In genomic region chr6:142232206-142233044, GRCh38 we compare ENCODE assay signal across 1 cellular context.
TF ChIP-seq lines count a peak whose summit lies in the region.

No MANE protein-coding gene starts in this region.

TF ChIP-seq in HepG2, 621 proteins besides CTCF, POLR2A, EP300 and RAD21 (continued from another document and continues in another):
- TF ChIP-seq HBP1 (CRISPR knock-in tag; IDR thresholded peaks at IDR 0.05; ENCODE audit: low read depth), result peak; percentile 65; the same call in 1 of the 2 replicates
- peak; percentile 44 for TF ChIP-seq ZNF143 (CRISPR knock-in tag; IDR thresholded peaks at IDR 0.05)
- TF ChIP-seq ZBTB37 (CRISPR knock-in tag; IDR thresholded peaks at IDR 0.05), result peak; percentile 57; the same call in 1 of the 2 replicates
- TF ChIP-seq AKAP8 (CRISPR knock-in tag; IDR thresholded peaks at IDR 0.05), result peak; percentile 68; the same call in 1 of the 2 replicates
- TF ChIP-seq HOXA3 (CRISPR knock-in tag; IDR thresholded peaks at IDR 0.05), result peak; percentile 73
- TF ChIP-seq PPARG (CRISPR knock-in tag; conservative IDR thresholded peaks at IDR 0.05), result 0 out of 2 replicates have a peak, but pooled peaks have one; percentile 40
- peak; percentile 65; the same call in 1 of the 2 replicates for TF ChIP-seq ZNF264 (CRISPR knock-in tag; IDR thresholded peaks at IDR 0.05)
- peak; percentile 98 for TF ChIP-seq FOXK1 (CRISPR knock-in tag; IDR thresholded peaks at IDR 0.05; ENCODE audit: borderline replicate concordance, low read depth)
- TF ChIP-seq, protein P1, sequence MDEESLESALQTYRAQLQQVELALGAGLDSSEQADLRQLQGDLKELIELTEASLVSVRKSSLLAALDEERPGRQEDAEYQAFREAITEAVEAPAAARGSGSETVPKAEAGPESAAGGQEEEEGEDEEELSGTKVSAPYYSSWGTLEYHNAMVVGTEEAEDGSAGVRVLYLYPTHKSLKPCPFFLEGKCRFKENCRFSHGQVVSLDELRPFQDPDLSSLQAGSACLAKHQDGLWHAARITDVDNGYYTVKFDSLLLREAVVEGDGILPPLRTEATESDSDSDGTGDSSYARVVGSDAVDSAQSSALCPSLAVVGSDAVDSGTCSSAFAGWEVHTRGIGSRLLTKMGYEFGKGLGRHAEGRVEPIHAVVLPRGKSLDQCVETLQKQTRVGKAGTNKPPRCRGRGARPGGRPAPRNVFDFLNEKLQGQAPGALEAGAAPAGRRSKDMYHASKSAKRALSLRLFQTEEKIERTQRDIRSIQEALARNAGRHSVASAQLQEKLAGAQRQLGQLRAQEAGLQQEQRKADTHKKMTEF (CRISPR knock-in tag; IDR thresholded peaks at IDR 0.05), result peak; percentile 91
- peak; percentile 90 for TF ChIP-seq ZNF614 (CRISPR knock-in tag; IDR thresholded peaks at IDR 0.05; ENCODE audit: borderline replicate concordance)
- peak; percentile 73 for TF ChIP-seq KMT2B (CRISPR knock-in tag; IDR thresholded peaks at IDR 0.05)
- TF ChIP-seq FOXA3 (CRISPR knock-in tag; IDR thresholded peaks at IDR 0.05), result peak; percentile 99
- TF ChIP-seq YY1 (IDR thresholded peaks at IDR 0.05; ENCODE audit: insufficient read depth, insufficient replicate concordance, low read depth, low read length), result peak; percentile 67
- 0 out of 2 replicates have a peak, but pooled peaks have one; percentile 72 for TF ChIP-seq ZBTB26 (CRISPR knock-in tag; IDR thresholded peaks at IDR 0.05; ENCODE audit: borderline replicate concordance)
- TF ChIP-seq NCOA2 (CRISPR knock-in tag; IDR thresholded peaks at IDR 0.05), result peak; percentile 50
- TF ChIP-seq PHF8 (CRISPR knock-in tag; IDR thresholded peaks at IDR 0.05), result peak; percentile 15; the same call in 1 of the 2 replicates
- TF ChIP-seq, protein P2, sequence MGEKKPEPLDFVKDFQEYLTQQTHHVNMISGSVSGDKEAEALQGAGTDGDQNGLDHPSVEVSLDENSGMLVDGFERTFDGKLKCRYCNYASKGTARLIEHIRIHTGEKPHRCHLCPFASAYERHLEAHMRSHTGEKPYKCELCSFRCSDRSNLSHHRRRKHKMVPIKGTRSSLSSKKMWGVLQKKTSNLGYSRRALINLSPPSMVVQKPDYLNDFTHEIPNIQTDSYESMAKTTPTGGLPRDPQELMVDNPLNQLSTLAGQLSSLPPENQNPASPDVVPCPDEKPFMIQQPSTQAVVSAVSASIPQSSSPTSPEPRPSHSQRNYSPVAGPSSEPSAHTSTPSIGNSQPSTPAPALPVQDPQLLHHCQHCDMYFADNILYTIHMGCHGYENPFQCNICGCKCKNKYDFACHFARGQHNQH (CRISPR knock-in tag; IDR thresholded peaks at IDR 0.05), result peak; percentile 85
- TF ChIP-seq PATZ1 (CRISPR knock-in tag; IDR thresholded peaks at IDR 0.05), result peak; percentile 62; the same call in 1 of the 2 replicates
- TF ChIP-seq FOSL2 (CRISPR knock-in tag; IDR thresholded peaks at IDR 0.05), result peak; percentile 80
- TF ChIP-seq SRY (CRISPR knock-in tag; IDR thresholded peaks at IDR 0.05), result peak; percentile 52; the same call in 1 of the 2 replicates
- TF ChIP-seq ZSCAN9 (CRISPR knock-in tag; IDR thresholded peaks at IDR 0.05; ENCODE audit: borderline replicate concordance), result peak; percentile 83; the same call in 1 of the 2 replicates
- peak; percentile 80 for TF ChIP-seq SKI (IDR thresholded peaks at IDR 0.05; ENCODE audit: partially characterized antibody)
- TF ChIP-seq FOXO1 (CRISPR knock-in tag; IDR thresholded peaks at IDR 0.05), result peak; percentile 92
- peak; percentile 68; the same call in 1 of the 2 replicates for TF ChIP-seq MTA1 (CRISPR knock-in tag; IDR thresholded peaks at IDR 0.05; ENCODE audit: borderline replicate concordance)
- peak; percentile 82; the same call in 1 of the 2 replicates for TF ChIP-seq ZNF609 (CRISPR knock-in tag; IDR thresholded peaks at IDR 0.05; ENCODE audit: borderline replicate concordance)
- peak; percentile 43; the same call in 1 of the 2 replicates for TF ChIP-seq PHF21A (CRISPR knock-in tag; IDR thresholded peaks at IDR 0.05)
- TF ChIP-seq ZNF232 (CRISPR knock-in tag; IDR thresholded peaks at IDR 0.05; ENCODE audit: borderline replicate concordance), result peak; percentile 70; the same call in 1 of the 2 replicates
- peak; percentile 73 for TF ChIP-seq ZMYM2 (CRISPR knock-in tag; IDR thresholded peaks at IDR 0.05)
- TF ChIP-seq ELF1 (CRISPR knock-in tag; IDR thresholded peaks at IDR 0.05), result peak; percentile 53; the same call in 1 of the 2 replicates
- peak; percentile 99 for TF ChIP-seq ZBTB7B (CRISPR knock-in tag; IDR thresholded peaks at IDR 0.05)
- TF ChIP-seq IKZF4 (CRISPR knock-in tag; IDR thresholded peaks at IDR 0.05; ENCODE audit: borderline replicate concordance, low read depth, not compliant biosample characterization), result peak; percentile 58
- 0 out of 2 replicates have a peak, but pooled peaks have one; percentile 20 for TF ChIP-seq ZNF3 (CRISPR knock-in tag; IDR thresholded peaks at IDR 0.05)
- peak; percentile 31; the same call in 1 of the 2 replicates for TF ChIP-seq HNF1A (IDR thresholded peaks at IDR 0.05; ENCODE audit: low read depth)
- peak; percentile 66; the same call in 1 of the 2 replicates for TF ChIP-seq HNF1A (CRISPR knock-in tag; IDR thresholded peaks at IDR 0.05; ENCODE audit: borderline replicate concordance)
- peak; percentile 75 for TF ChIP-seq GATAD1 (CRISPR knock-in tag; IDR thresholded peaks at IDR 0.05)
- TF ChIP-seq, protein P3, sequence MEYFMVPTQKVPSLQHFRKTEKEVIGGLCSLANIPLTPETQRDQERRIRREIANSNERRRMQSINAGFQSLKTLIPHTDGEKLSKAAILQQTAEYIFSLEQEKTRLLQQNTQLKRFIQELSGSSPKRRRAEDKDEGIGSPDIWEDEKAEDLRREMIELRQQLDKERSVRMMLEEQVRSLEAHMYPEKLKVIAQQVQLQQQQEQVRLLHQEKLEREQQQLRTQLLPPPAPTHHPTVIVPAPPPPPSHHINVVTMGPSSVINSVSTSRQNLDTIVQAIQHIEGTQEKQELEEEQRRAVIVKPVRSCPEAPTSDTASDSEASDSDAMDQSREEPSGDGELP (IDR thresholded peaks at IDR 0.05; ENCODE audit: borderline replicate concordance, low read depth), result peak; percentile 29; the same call in 1 of the 2 replicates
- TF ChIP-seq ZNF274 (CRISPR knock-in tag; IDR thresholded peaks at IDR 0.05), result peak; percentile 31; the same call in 1 of the 2 replicates
- peak; percentile 90 for TF ChIP-seq FOXJ3 (CRISPR knock-in tag; IDR thresholded peaks at IDR 0.05; ENCODE audit: borderline replicate concordance)
- TF ChIP-seq ZNF557 (CRISPR knock-in tag; IDR thresholded peaks at IDR 0.05), result peak; percentile 88; the same call in 1 of the 2 replicates
- TF ChIP-seq ZNF343 (CRISPR knock-in tag; IDR thresholded peaks at IDR 0.05), result peak; percentile 50; the same call in 1 of the 2 replicates
- TF ChIP-seq TBX2 (CRISPR knock-in tag; IDR thresholded peaks at IDR 0.05; ENCODE audit: borderline replicate concordance), result peak; percentile 84
- TF ChIP-seq MXI1 (IDR thresholded peaks at IDR 0.05; ENCODE audit: borderline replicate concordance, low read depth, low read length), result peak; percentile 79; the same call in 2 of the 3 replicates
- TF ChIP-seq KAT7 (CRISPR knock-in tag; IDR thresholded peaks at IDR 0.05; ENCODE audit: borderline replicate concordance), result peak; percentile 99
